7 cellular contexts compared by ENCODE assay signal in genomic region chr3:56468184-56469106, GRCh38. TPM values are rescaled to one million over a fixed set of nuclear protein-coding genes. Genes with fewer than 3 reads are reported as not detected.
DNase-seq lines count a peak whose midpoint lies in the region; TF ChIP-seq lines count a peak whose summit lies in the region.

TSS of gene ERC2 (minus strand) at chr3:56468467.

- TF ChIP-seq CTCF in breast epithelium (IDR thresholded peaks at IDR 0.05) = no peak

- H3K4me3 ChIP-seq in breast epithelium = peak within 1 kb of the TSS; percentile 36 to 75 (median 63)
- peak within 1 kb of the TSS in 5 of 7 experiments; percentile 16 to 39 (median 32) for H3K4me3 ChIP-seq in skin epidermis

- intact Hi-C loops in breast epithelium (cut with DNase I; ENCODE audit: low total_unique reads) = no loop called here

- TF ChIP-seq POLR2A in breast epithelium (IDR thresholded peaks at IDR 0.05) = no peak

- peak; percentile 2 for DNase-seq in GM04504 (ENCODE audit: low read depth)
- DNase-seq in NCI-H345 (lab: John Stamatoyannopoulos, UW) = peak; percentile 59
- DNase-seq in breast epithelium (ENCODE audit: low spot score in 2 of 2) = peak in 1 of 2 donors; percentile 56
- peak; percentile 96 for DNase-seq in iPS-NIHi7 (ENCODE audit: extremely low spot score)
- no peak for DNase-seq in KG1 (lab: John Stamatoyannopoulos, UW)
- no peak for DNase-seq in cortex of kidney (lab: John Stamatoyannopoulos, UW)

- H3K36me3 ChIP-seq in breast epithelium = no peaks in the 10 kb centered on the region

- no peaks in the 10 kb centered on the region for H3K9me3 ChIP-seq in breast epithelium

- H3K27me3 ChIP-seq in breast epithelium = peaks cover 0 to 10% of the 10 kb centered on the region in 2 donors

- H3K27ac ChIP-seq in breast epithelium = no peak within 1 kb of the TSS
- no peak within 1 kb of the TSS for H3K27ac ChIP-seq in skin epidermis

- H3K4me1 ChIP-seq in breast epithelium = no peaks in the 10 kb centered on the region

RNA-seq across cellular contexts. Expression of gene ERC2, which starts in this region (rescaled TPM):
- 1 to 10 TPM in 2 of 3 donors, under 1 TPM in 1; 0.64 to 7.3 (median 1.3) TPM for total RNA-seq in breast epithelium

Comparison
In these comparisons a context has a peak if more than half of its experiments do, and no peak if none do; other contexts are left out.
1. DNase-seq: peak in GM04504 (single experiment), NCI-H345 (single experiment) and iPS-NIHi7 (single experiment); none in KG1 (single experiment) and cortex of kidney (single experiment).